ENCODE assay signal across 7 cellular contexts in genomic region chr10:100468322-100468721, GRCh38. TPM values are rescaled to one million over a fixed set of nuclear protein-coding genes. Genes with fewer than 3 reads are reported as not detected.
"Had no signal": no experiment of that assay in that cellular context is flagged by ENCODE, and none has a peak within 500 bp of the region (broad histone marks: within the 10 kb centered on the region; RNA-seq: fewer than 3 reads in every experiment).

No MANE protein-coding gene starts in this region.

- H3K4me3 ChIP-seq: GM12878 had no signal

- FAIRE-seq: G401.6, GM12878, GM12891, GM12892, GM18507, GM19239 had no signal

- ATAC-seq: GM12878 had no signal

- DNase-seq: GF-D8 had no signal

RNA-seq across cellular contexts. Expression of gene WNT8B, which starts 5.5 kb away (rescaled TPM):
- total RNA-seq: GM12878 had no signal
- polyA plus RNA-seq: GM12878 had no signal
